Comparison of ENCODE assay signal across 11 cellular contexts in genomic region chr4:55475394-55476243, GRCh38.
DNase-seq lines count a peak whose midpoint lies in the region; ATAC-seq and TF ChIP-seq lines count a peak whose summit lies in the region.
"Had no signal": no experiment of that assay in that cellular context is flagged by ENCODE, and none has a peak within 500 bp of the region (broad histone marks: within the 10 kb centered on the region; RNA-seq: fewer than 3 reads in every experiment).

No MANE protein-coding gene starts in this region.

- no peaks in the 10 kb centered on the region for H3F3A ChIP-seq in PC-3 (ENCODE audit: low read length, unreplicated experiment)

- H3K9me2 ChIP-seq in PC-3 (replicated peaks; ENCODE audit: low read length) = no peaks in the 10 kb centered on the region

- no peak overlapping the region for H3K4me3 Mint-ChIP-seq in activated CD4-positive, alpha-beta T cell treated with anti-CD3 and anti-CD28 coated beads, Interleukin-2, amount 10 ng/mL, durations not matched to agents 24 days and 14 days
- H3K4me3 Mint-ChIP-seq: naive thymus-derived CD4-positive, alpha-beta T cell had no signal

- BruUV-seq in PC-3 (replicated peaks; lab: Mats Ljungman, UMichigan) = no TSS peak

- H3K9me3 Mint-ChIP-seq in activated CD4-positive, alpha-beta T cell treated with anti-CD3 and anti-CD28 coated beads, Interleukin-2, amount 10 ng/mL, durations not matched to agents 24 days and 14 days = peaks cover 7% of the 10 kb centered on the region

- H3K36me3 Mint-ChIP-seq in activated CD4-positive, alpha-beta T cell treated with anti-CD3 and anti-CD28 coated beads, Interleukin-2, amount 10 ng/mL, durations not matched to agents 24 days and 14 days (ENCODE audit: low read depth) = peaks cover 27% of the 10 kb centered on the region

- CTCF ChIA-PET in PC-3 (lab: Charles Lee) = no interaction called here

- peak overlapping the region; percentile 33 for H3K27ac ChIP-seq in PC-3 (ENCODE audit: low read length)

- H3K4me3 ChIP-seq in PC-3 (ENCODE audit: low read length) (no peak overlapping the region), cardiac fibroblast (replicated peaks in 1 of 2; ENCODE audit: low read depth in 2 of 2, low read length in 2 of 2) (no peak overlapping the region)

- POLR2A ChIA-PET in PC-3 (lab: Charles Lee; ENCODE audit: unreplicated experiment) = no interaction called here

- peak overlapping the region; percentile 8 for H3K4me2 ChIP-seq in PC-3 (ENCODE audit: low read length)

- H3K9ac ChIP-seq in PC-3 (ENCODE audit: low read length) = no peak overlapping the region

- no peaks in the 10 kb centered on the region for H3K27me3 ChIP-seq in PC-3 (ENCODE audit: low read length)

- no peak overlapping the region for H3K27ac Mint-ChIP-seq in activated CD4-positive, alpha-beta T cell treated with anti-CD3 and anti-CD28 coated beads, Interleukin-2, amount 10 ng/mL, durations not matched to agents 24 days and 14 days
- H3K27ac Mint-ChIP-seq: naive thymus-derived CD4-positive, alpha-beta T cell had no signal

- no peaks in the 10 kb centered on the region for H3K79me2 ChIP-seq in PC-3 (ENCODE audit: low read length)

- H3K27me3 Mint-ChIP-seq in activated CD4-positive, alpha-beta T cell treated with anti-CD3 and anti-CD28 coated beads, Interleukin-2, amount 10 ng/mL, durations not matched to agents 24 days and 14 days = no peaks in the 10 kb centered on the region
- H3K27me3 Mint-ChIP-seq: naive thymus-derived CD4-positive, alpha-beta T cell had no signal

- DNase-seq in activated CD4-positive, alpha-beta T cell treated with anti-CD3 and anti-CD28 coated beads for 48 hours = peak; percentile 21
- DNase-seq in activated CD4-positive, alpha-beta T cell treated with anti-CD3 and anti-CD28 coated beads, Interleukin-2, amount 10 ng/mL, durations not matched to agents 24 days and 14 days = no peak
- DNase-seq in PC-3 = peak; percentile 73
- DNase-seq in cardiac fibroblast (ENCODE audit: low read depth in 2 of 2) = peak; percentile 55 to 77
- DNase-seq in renal cortical epithelial cell (ENCODE audit: low read depth) = peak; percentile 62
- DNase-seq in dedifferentiated amniotic fluid mesenchymal stem cell (ENCODE audit: extremely low spot score) = no peak
- DNase-seq: islet precursor cell; naive thymus-derived CD4-positive, alpha-beta T cell had no signal

- peaks cover 33% of the 10 kb centered on the region for H3K36me3 ChIP-seq in PC-3 (ENCODE audit: low read depth, low read length)

- H2AFZ ChIP-seq in PC-3 (ENCODE audit: low read length) = no peak overlapping the region

- ATAC-seq in PC-3 (peak; percentile 75), HG03280 (IDR thresholded peaks at IDR 0.05; ENCODE audit: unreplicated experiment) (no peak), GM21423 (IDR thresholded peaks at IDR 0.05; ENCODE audit: unreplicated experiment) (no peak)
- ATAC-seq: naive thymus-derived CD4-positive, alpha-beta T cell; Panc1 had no signal

- peaks cover 35% of the 10 kb centered on the region for H3K4me1 ChIP-seq in PC-3 (ENCODE audit: insufficient read depth, low read length)

- H3K4me1 Mint-ChIP-seq in activated CD4-positive, alpha-beta T cell treated with anti-CD3 and anti-CD28 coated beads, Interleukin-2, amount 10 ng/mL, durations not matched to agents 24 days and 14 days = peaks cover 9% of the 10 kb centered on the region

- intact Hi-C loops in activated CD4-positive, alpha-beta T cell treated with anti-CD3 and anti-CD28 coated beads, Interleukin-2, amount 10 ng/mL, durations not matched to agents 24 days and 14 days (cut with micrococcal nuclease) = no loop called here
- intact Hi-C loops in PC-3 (cut with micrococcal nuclease) = loop anchor here (1.0 kb wide), 1 partner anchor 30 kb away; no protein-coding TSS in a partner anchor

- no peak for TF ChIP-seq CTCF in PC-3 (conservative IDR thresholded peaks at IDR 0.05; ENCODE audit: low read depth, low read length)
- TF ChIP-seq CTCF in cardiac fibroblast (IDR thresholded peaks at IDR 0.05; ENCODE audit: low read depth, low read length) = no peak

- H4K20me1 ChIP-seq in PC-3 (ENCODE audit: low read length) = no peaks in the 10 kb centered on the region

- no peaks in the 10 kb centered on the region for H3K9me3 ChIP-seq in PC-3 (ENCODE audit: low read length)

Comparison
In these comparisons a context has a peak if more than half of its experiments do, and no peak if none do; other contexts are left out.
1. DNase-seq: peak in activated CD4-positive, alpha-beta T cell treated with anti-CD3 and anti-CD28 coated beads for 48 hours (single experiment), PC-3 (single experiment), cardiac fibroblast (2 of 2) and renal cortical epithelial cell (single experiment); none in activated CD4-positive, alpha-beta T cell treated with anti-CD3 and anti-CD28 coated beads, Interleukin-2, amount 10 ng/mL, durations not matched to agents 24 days and 14 days (single experiment) and dedifferentiated amniotic fluid mesenchymal stem cell (single experiment).